ENCODE assay signal across 18 cellular contexts in the genomic region with DNA sequence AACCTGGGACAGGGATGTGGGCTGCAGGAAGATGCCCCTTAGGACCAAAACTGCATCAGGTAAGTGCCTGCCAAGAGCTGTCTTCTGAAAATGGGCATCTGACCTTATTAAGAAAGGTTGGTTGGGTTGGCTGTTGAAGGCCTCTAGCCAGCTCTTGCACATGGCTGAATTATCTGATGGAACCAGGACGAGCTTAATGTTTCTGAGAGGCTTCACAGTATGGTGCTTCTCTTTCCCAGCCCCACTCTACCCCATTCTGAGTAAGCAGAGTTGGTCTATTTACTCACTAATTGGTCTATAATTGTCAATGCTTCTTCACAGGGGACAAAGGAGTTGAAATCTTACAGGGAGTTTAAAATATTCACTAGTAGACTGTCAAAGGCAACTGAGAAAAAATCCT.
"Had no signal": no experiment of that assay in that cellular context is flagged by ENCODE, and none has a peak within 500 bp of the region (broad histone marks: within the 10 kb centered on the region; RNA-seq: fewer than 3 reads in every experiment).

No MANE protein-coding gene starts in this region.

- H3K4me1 Mint-ChIP-seq: naive thymus-derived CD4-positive, alpha-beta T cell had no signal

- FAIRE-seq: islet of Langerhans, small intestine, urothelium cell line had no signal

- H3K36me3 ChIP-seq: colonic mucosa, ovary, stomach had no signal

- H2AFZ ChIP-seq: hepatocyte had no signal

- H3K27ac Mint-ChIP-seq: naive thymus-derived CD4-positive, alpha-beta T cell had no signal

- H3K27me3 ChIP-seq: colonic mucosa, hepatocyte, ovary, stomach had no signal

- H3K4me3 Mint-ChIP-seq: naive thymus-derived CD4-positive, alpha-beta T cell had no signal

- DNase-seq: colonic mucosa; dermis blood vessel endothelial cell; foreskin melanocyte; head of caudate nucleus; kidney glomerular epithelial cell; naive thymus-derived CD4-positive, alpha-beta T cell; nucleus accumbens; ovary; right cardiac atrium; small intestine; stimulated activated CD4-positive, alpha-beta T cell treated with anti-CD3 and anti-CD28 coated beads, Interleukin-12 subunit alpha, Interleukin-12 subunit beta, amount 100 ng/mL, for 4 hours; stimulated activated naive CD4-positive, alpha-beta T cell; stomach; substantia nigra; trophoblast cell had no signal

- ATAC-seq: naive thymus-derived CD4-positive, alpha-beta T cell; right cardiac atrium had no signal

- H3K36me3 Mint-ChIP-seq: naive thymus-derived CD4-positive, alpha-beta T cell had no signal

- H3K9me3 Mint-ChIP-seq: naive thymus-derived CD4-positive, alpha-beta T cell had no signal

- H3K4me1 ChIP-seq: colonic mucosa, stomach had no signal

- H3K27ac ChIP-seq: colonic mucosa, hepatocyte, ovary, stomach had no signal

- H3K4me2 ChIP-seq: hepatocyte had no signal

- H3K9me3 ChIP-seq: colonic mucosa, ovary, stomach had no signal

- H3K4me3 ChIP-seq: colonic mucosa, hepatocyte, ovary, stomach had no signal
